In genomic region chr18:11714244-11714918, GRCh38 we compare ENCODE assay signal across 23 cellular contexts. TPM values are rescaled to one million over a fixed set of nuclear protein-coding genes. Genes with fewer than 3 reads are reported as not detected.
DNase-seq lines count a peak whose midpoint lies in the region; ATAC-seq and TF ChIP-seq lines count a peak whose summit lies in the region.
"Had no signal": no experiment of that assay in that cellular context is flagged by ENCODE, and none has a peak within 500 bp of the region (broad histone marks: within the 10 kb centered on the region; RNA-seq: fewer than 3 reads in every experiment).

No MANE protein-coding gene starts in this region.

- peak overlapping the region; percentile 34; the same call in 1 of the 2 replicates for H3K9ac ChIP-seq in HUES64 (ENCODE audit: low read depth, low read length)

- DNase-seq in ELF-1 (ENCODE audit: low read depth, low spot score) = peak; percentile 56
- DNase-seq in MCF 10A (ENCODE audit: unreplicated experiment) = no peak
- DNase-seq in iPS DF 6.9 (ENCODE audit: low read depth, low spot score) = peak; percentile 27
- DNase-seq in GM19240 (ENCODE audit: insufficient read length, low spot score) = no peak
- DNase-seq in testis = no peak
- no peak for DNase-seq in posterior cingulate gyrus
- DNase-seq: BE2C; CD4-positive, CD25-positive, alpha-beta regulatory T cell; COR-L47; DMS 273 treated with DMSO at 0.1 percent for 48 hours; DND-41; NCI-H1105 treated with DMSO at 0.1 percent for 48 hours; NCI-H187; NCI-H2107; NCI-H2227 treated with DMSO at 0.1 percent for 48 hours; NCI-H510A treated with DMSO at 0.1 percent for 48 hours; NCI-H82; SJCRH30 had no signal

- no TSS peak for BruUV-seq in MCF 10A (replicated peaks; lab: Mats Ljungman, UMichigan)

- H3K4me1 ChIP-seq in HUES64 (ENCODE audit: insufficient read depth, low read length) (peaks cover 28% of the 10 kb centered on the region), iPS DF 6.9 (ENCODE audit: control insufficient read depth, insufficient read depth, low read length) (peaks cover 3% of the 10 kb centered on the region), testis (no peaks in the 10 kb centered on the region)
- H3K4me1 ChIP-seq: BE2C, HAP-1, SJCRH30 had no signal

- TF ChIP-seq CTCF in MCF 10A (IDR thresholded peaks at IDR 0.05; ENCODE audit: unreplicated experiment) = no peak
- TF ChIP-seq CTCF in testis (IDR thresholded peaks at IDR 0.05) = no peak

- no peaks in the 10 kb centered on the region for H3K36me3 Mint-ChIP-seq in MCF 10A (ENCODE audit: insufficient read depth, unreplicated experiment)
- H3K36me3 Mint-ChIP-seq: CD4-positive, CD25-positive, alpha-beta regulatory T cell had no signal

- no peaks in the 10 kb centered on the region for H3K27me3 Mint-ChIP-seq in MCF 10A (ENCODE audit: insufficient read depth, unreplicated experiment)

- H3K9me3 ChIP-seq in HUES64 (ENCODE audit: insufficient read depth, low read depth, low read length) (peaks cover 6% of the 10 kb centered on the region; the same call in 1 of the 2 replicates), iPS DF 6.9 (ENCODE audit: control insufficient read depth, insufficient read depth, low read length) (no peaks in the 10 kb centered on the region), testis (no peaks in the 10 kb centered on the region)
- H3K9me3 ChIP-seq: BE2C, HAP-1, SJCRH30 had no signal

- peaks cover 13% of the 10 kb centered on the region for H3K9me3 Mint-ChIP-seq in MCF 10A (ENCODE audit: unreplicated experiment)

- TF ChIP-seq POLR2A in testis (IDR thresholded peaks at IDR 0.05) = no peak

- WGBS in HUES64 = 24% methylated on average over 7 of the region's 7 CpGs
- WGBS in iPS DF 6.9 (ENCODE audit: insufficient coverage, insufficient read length) = no CpG with 5 or more reads among the region's 7 CpGs
- 57 to 65% methylated on average over 7 of the region's 7 CpGs for WGBS in testis, 2 donors

- no peaks in the 10 kb centered on the region for H3K36me3 ChIP-seq in HUES64 (ENCODE audit: insufficient read depth, low read length)
- H3K36me3 ChIP-seq in iPS DF 6.9 (ENCODE audit: control insufficient read depth, insufficient read depth, low read length) = no peaks in the 10 kb centered on the region
- no peaks in the 10 kb centered on the region for H3K36me3 ChIP-seq in testis (ENCODE audit: low read depth, missing control alignments)
- H3K36me3 ChIP-seq: BE2C, HAP-1, SJCRH30 had no signal

- H3K4me3 Mint-ChIP-seq in MCF 10A (ENCODE audit: unreplicated experiment) = peak overlapping the region; percentile 55
- H3K4me3 Mint-ChIP-seq: CD4-positive, CD25-positive, alpha-beta regulatory T cell had no signal

- peak overlapping the region; percentile 59; the same call in 1 of the 2 replicates for H3K27ac ChIP-seq in HUES64 (ENCODE audit: low read depth, low read length)
- H3K27ac ChIP-seq in iPS DF 6.9 (ENCODE audit: low read length) = no peak overlapping the region
- H3K27ac ChIP-seq in testis = no peak overlapping the region
- H3K27ac ChIP-seq: RWPE1, SJCRH30 had no signal

- ATAC-seq in HG03039 (IDR thresholded peaks at IDR 0.05; ENCODE audit: unreplicated experiment) = no peak
- ATAC-seq: K562 had no signal

- intact Hi-C loops in MCF 10A (cut with micrococcal nuclease) (no loop called here), testis (cut with DNase I; ENCODE audit: low total_unique reads) (no loop called here), posterior cingulate gyrus (cut with DNase I) (no loop called here)

- peaks cover 10% of the 10 kb centered on the region for H3K4me1 Mint-ChIP-seq in MCF 10A (ENCODE audit: insufficient read depth, unreplicated experiment)
- H3K4me1 Mint-ChIP-seq: CD4-positive, CD25-positive, alpha-beta regulatory T cell had no signal

- CTCF ChIA-PET in MCF 10A (lab: Yijun Ruan, JAX) = no interaction called here

- H3K4me3 ChIP-seq in HUES64 (ENCODE audit: low read length) = 0 out of 2 replicates have a peak overlapping the region, but pooled peaks have one; percentile 5
- H3K4me3 ChIP-seq in iPS DF 6.9 (ENCODE audit: low read length) = no peak overlapping the region
- H3K4me3 ChIP-seq in testis = no peak overlapping the region
- H3K4me3 ChIP-seq: HAP-1, K562, SJCRH30 had no signal

- H3K27me3 ChIP-seq in HUES64 (ENCODE audit: insufficient read depth, low read length) = no peaks in the 10 kb centered on the region
- no peaks in the 10 kb centered on the region for H3K27me3 ChIP-seq in iPS DF 6.9 (ENCODE audit: control insufficient read depth, insufficient read depth, low read length)
- no peaks in the 10 kb centered on the region for H3K27me3 ChIP-seq in testis
- H3K27me3 ChIP-seq: BE2C, SJCRH30 had no signal

- POLR2A ChIA-PET in MCF 10A (lab: Yijun Ruan, JAX) = no interaction called here

- no peak overlapping the region for H3K27ac Mint-ChIP-seq in MCF 10A (ENCODE audit: low read depth, unreplicated experiment)
- H3K27ac Mint-ChIP-seq: CD4-positive, CD25-positive, alpha-beta regulatory T cell had no signal

RNA-seq across cellular contexts. Expression of gene GNAL, which starts 25.3 kb away (rescaled TPM):
- polyA plus RNA-seq in HUES64 (2013, experiment 1 of 2) = 13.2 TPM
- 18.0 TPM for polyA plus RNA-seq in HUES64 (2013, experiment 2 of 2)
- total RNA-seq in MCF 10A (2022) = 1.6 and 2.3 TPM in 2 replicates
- 10 to 100 TPM; 12.1 to 12.8 TPM for total RNA-seq in testis
- polyA plus RNA-seq in testis (ENCODE audit: insufficient read depth, low read depth, low replicate concordance) = 11.6 TPM

Comparison
In these comparisons a context has a peak if more than half of its experiments do, and no peak if none do; other contexts are left out.
1. DNase-seq: peak in ELF-1 (single experiment) and iPS DF 6.9 (single experiment); none in MCF 10A (single experiment), GM19240 (single experiment), testis (single experiment) and posterior cingulate gyrus (0 of 10).